29 cellular contexts compared by ENCODE assay signal in genomic region chr15:85276508-85276907, GRCh38.
"Had no signal": no experiment of that assay in that cellular context is flagged by ENCODE, and none has a peak within 500 bp of the region (broad histone marks: within the 10 kb centered on the region; RNA-seq: fewer than 3 reads in every experiment).

No MANE protein-coding gene starts in this region.

- H3K36me3 Mint-ChIP-seq: memory B cell; mesothelial cell of epicardium; naive thymus-derived CD4-positive, alpha-beta T cell; neural progenitor cell had no signal

- FAIRE-seq: endothelial cell of umbilical vein, keratinocyte had no signal

- H3K27ac ChIP-seq: colonic mucosa, gastroesophageal sphincter, lower lobe of right lung, neural progenitor cell, parathyroid adenoma, right atrium auricular region, suprapubic skin, transverse colon, upper lobe of right lung, uterus had no signal

- H3K9me3 ChIP-seq: colonic mucosa, gastroesophageal sphincter, lower lobe of right lung, right atrium auricular region, suprapubic skin, transverse colon, upper lobe of right lung, uterus had no signal

- H3K4me3 Mint-ChIP-seq: memory B cell; mesothelial cell of epicardium; naive thymus-derived CD4-positive, alpha-beta T cell; nephron; neural progenitor cell; stimulated activated naive CD8-positive, alpha-beta T cell treated with anti-CD3 and anti-CD28 coated beads, Interleukin-15, amount 100 ng/mL, for 72 hours had no signal

- ATAC-seq: gastroesophageal sphincter; left ventricle myocardium superior; lower lobe of right lung; naive thymus-derived CD4-positive, alpha-beta T cell; sciatic nerve; stimulated activated naive CD8-positive, alpha-beta T cell treated with anti-CD3 and anti-CD28 coated beads, Interleukin-15, amount 100 ng/mL, for 72 hours; upper lobe of right lung had no signal

- H3K4me3 ChIP-seq: colonic mucosa, gastroesophageal sphincter, lower lobe of right lung, neural progenitor cell, right atrium auricular region, smooth muscle cell, suprapubic skin, transverse colon, upper lobe of right lung, uterus had no signal

- H3K4me1 ChIP-seq: gastroesophageal sphincter, lower lobe of right lung, neural progenitor cell, parathyroid adenoma, right atrium auricular region, suprapubic skin, transverse colon, upper lobe of right lung, uterus had no signal

- DNase-seq: colonic mucosa; dermis blood vessel endothelial cell; effector memory CD4-positive, alpha-beta T cell; foreskin fibroblast; left ventricle myocardium superior; lower lobe of right lung; naive thymus-derived CD4-positive, alpha-beta T cell; stimulated activated CD4-positive, alpha-beta T cell treated with anti-CD3 and anti-CD28 coated beads, Interleukin-12 subunit alpha, Interleukin-12 subunit beta, amount 100 ng/mL, for 4 hours; stimulated activated CD4-positive, alpha-beta T cell treated with anti-CD3 and anti-CD28 coated beads, Interleukin-1b, Interleukin-23, amount 100 ng/mL, for 48 hours; stimulated activated CD4-positive, alpha-beta T cell treated with anti-CD3 and anti-CD28 coated beads, Interleukin-4, amount 100 ng/mL, for 1 hour; stimulated activated CD8-positive, alpha-beta memory T cell treated with anti-CD3 and anti-CD28 coated beads, Interleukin-4, amount 100 ng/mL, for 48 hours; stimulated activated naive CD4-positive, alpha-beta T cell; stimulated activated naive CD8-positive, alpha-beta T cell treated with anti-CD3 and anti-CD28 coated beads, Interleukin-15, amount 100 ng/mL, for 72 hours; transverse colon; upper lobe of right lung; uterus had no signal

- H3K27ac Mint-ChIP-seq: memory B cell; mesothelial cell of epicardium; naive thymus-derived CD4-positive, alpha-beta T cell; nephron; neural progenitor cell; progenitor cell of endocrine pancreas; stimulated activated naive CD8-positive, alpha-beta T cell treated with anti-CD3 and anti-CD28 coated beads, Interleukin-15, amount 100 ng/mL, for 72 hours had no signal

- H3K4me1 Mint-ChIP-seq: mesothelial cell of epicardium; nephron; neural progenitor cell; stimulated activated naive CD8-positive, alpha-beta T cell treated with anti-CD3 and anti-CD28 coated beads, Interleukin-15, amount 100 ng/mL, for 72 hours had no signal

- H3K27me3 ChIP-seq: colonic mucosa, gastroesophageal sphincter, neural progenitor cell, right atrium auricular region, suprapubic skin, transverse colon, upper lobe of right lung, uterus had no signal

- H3K36me3 ChIP-seq: colonic mucosa, gastroesophageal sphincter, lower lobe of right lung, neural progenitor cell, right atrium auricular region, suprapubic skin, transverse colon, upper lobe of right lung, uterus had no signal

- H3K9me3 Mint-ChIP-seq: memory B cell; mesothelial cell of epicardium; nephron; neural progenitor cell; stimulated activated naive CD8-positive, alpha-beta T cell treated with anti-CD3 and anti-CD28 coated beads, Interleukin-15, amount 100 ng/mL, for 72 hours had no signal

- H3K27me3 Mint-ChIP-seq: naive thymus-derived CD4-positive, alpha-beta T cell; stimulated activated naive CD8-positive, alpha-beta T cell treated with anti-CD3 and anti-CD28 coated beads, Interleukin-15, amount 100 ng/mL, for 72 hours had no signal
